11 cellular contexts compared by ENCODE assay signal in the genomic region with DNA sequence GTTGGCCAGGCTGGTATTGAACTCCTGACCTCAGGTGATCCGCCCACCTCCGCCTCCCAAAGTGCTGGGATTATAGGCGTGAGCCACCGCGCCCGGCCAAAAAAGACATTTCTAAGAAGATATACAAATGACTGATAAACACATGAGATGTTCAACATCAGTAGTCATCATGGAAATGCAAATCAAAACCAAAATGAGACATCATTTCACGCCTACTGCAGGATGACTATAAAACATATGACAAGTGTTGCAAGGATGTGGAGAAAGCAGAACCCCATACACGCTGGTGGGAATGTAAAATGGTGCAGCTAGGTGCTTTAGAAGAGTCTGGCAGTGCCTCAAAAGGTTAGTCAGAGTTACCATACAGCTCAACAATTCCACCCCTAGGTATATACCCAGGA. TPM values are rescaled to one million over a fixed set of nuclear protein-coding genes. Genes with fewer than 3 reads are reported as not detected.
DNase-seq lines count a peak whose midpoint lies in the region; ATAC-seq and TF ChIP-seq lines count a peak whose summit lies in the region.
"Had no signal": no experiment of that assay in that cellular context is flagged by ENCODE, and none has a peak within 500 bp of the region (broad histone marks: within the 10 kb centered on the region; RNA-seq: fewer than 3 reads in every experiment).

No MANE protein-coding gene starts in this region.

- TF ChIP-seq CTCF in MCF 10A (IDR thresholded peaks at IDR 0.05; ENCODE audit: unreplicated experiment) (no peak), breast epithelium (IDR thresholded peaks at IDR 0.05) (no peak), psoas muscle (IDR thresholded peaks at IDR 0.05) (no peak), lower lobe of right lung (IDR thresholded peaks at IDR 0.05) (no peak)

- whole genome bisulfite sequencing in psoas muscle, 3 donors, result 96 to 99% (median 97%) methylated on average over 8 of the region's 8 CpGs

- TF ChIP-seq POLR2A in breast epithelium (IDR thresholded peaks at IDR 0.05), result no peak

- peak; percentile 98 for ATAC-seq in activated T-cell treated with anti-CD3 and anti-CD28 coated beads, Interleukin-2, amount 50 U/mL, for 72 hours (replicated peaks in 1 of 2)
- ATAC-seq in stimulated activated naive CD8-positive, alpha-beta T cell treated with anti-CD3 and anti-CD28 coated beads, Interleukin-15, amount 100 ng/mL, for 72 hours, result peak; percentile 98
- ATAC-seq in psoas muscle, result no peak
- no peak for ATAC-seq in lower lobe of right lung
- ATAC-seq: right cardiac atrium had no signal

- POLR2A ChIA-PET in MCF 10A (lab: Yijun Ruan, JAX), result interaction anchor here (0.6 to 2.1 kb wide), 4 partner anchors 14 to 1255 kb away, joined by 3 to 7 read pairs (median 3); a partner anchor contains a TSS

- peak overlapping the region; percentile 79 for H3K27ac Mint-ChIP-seq in MCF 10A (ENCODE audit: low read depth, unreplicated experiment)
- peak overlapping the region; percentile 96 for H3K27ac Mint-ChIP-seq in activated T-cell treated with anti-CD3 and anti-CD28 coated beads, Interleukin-2, amount 50 U/mL, for 72 hours
- peak overlapping the region; percentile 66 to 91 for H3K27ac Mint-ChIP-seq in stimulated activated naive CD8-positive, alpha-beta T cell treated with anti-CD3 and anti-CD28 coated beads, Interleukin-15, amount 100 ng/mL, for 72 hours

- peaks cover 83% of the 10 kb centered on the region for H3K36me3 Mint-ChIP-seq in MCF 10A (ENCODE audit: insufficient read depth, unreplicated experiment)
- peaks cover 11 to 38% of the 10 kb centered on the region in 2 donors for H3K36me3 Mint-ChIP-seq in activated T-cell treated with anti-CD3 and anti-CD28 coated beads, Interleukin-2, amount 50 U/mL, for 72 hours (ENCODE audit: insufficient read depth in 2 of 2)

- H3K27ac ChIP-seq in breast epithelium (no peak overlapping the region), psoas muscle (no peak overlapping the region), lower lobe of right lung (no peak overlapping the region)

- BruUV-seq in MCF 10A (replicated peaks; lab: Mats Ljungman, UMichigan), result no TSS peak

- H3K27me3 ChIP-seq in breast epithelium (no peaks in the 10 kb centered on the region), psoas muscle (ENCODE audit: insufficient read depth in 3 of 3, low read length in 2 of 3) (no peaks in the 10 kb centered on the region), lower lobe of right lung (ENCODE audit: low read depth) (no peaks in the 10 kb centered on the region)

- H3K4me3 ChIP-seq in breast epithelium, result no peak overlapping the region
- no peak overlapping the region for H3K4me3 ChIP-seq in psoas muscle
- no peak overlapping the region for H3K4me3 ChIP-seq in lower lobe of right lung

- H3K9me3 Mint-ChIP-seq in MCF 10A (ENCODE audit: unreplicated experiment), result no peaks in the 10 kb centered on the region
- H3K9me3 Mint-ChIP-seq in activated T-cell treated with anti-CD3 and anti-CD28 coated beads, Interleukin-2, amount 50 U/mL, for 72 hours, result no peaks in the 10 kb centered on the region
- H3K9me3 Mint-ChIP-seq in stimulated activated naive CD8-positive, alpha-beta T cell treated with anti-CD3 and anti-CD28 coated beads, Interleukin-15, amount 100 ng/mL, for 72 hours, result no peaks in the 10 kb centered on the region

- no peaks in the 10 kb centered on the region for H3K4me1 ChIP-seq in breast epithelium
- H3K4me1 ChIP-seq in psoas muscle, result no peaks in the 10 kb centered on the region
- no peaks in the 10 kb centered on the region for H3K4me1 ChIP-seq in lower lobe of right lung

- no peaks in the 10 kb centered on the region for H3K27me3 Mint-ChIP-seq in MCF 10A (ENCODE audit: insufficient read depth, unreplicated experiment)
- no peaks in the 10 kb centered on the region for H3K27me3 Mint-ChIP-seq in activated T-cell treated with anti-CD3 and anti-CD28 coated beads, Interleukin-2, amount 50 U/mL, for 72 hours (ENCODE audit: low read depth)
- no peaks in the 10 kb centered on the region for H3K27me3 Mint-ChIP-seq in stimulated activated naive CD8-positive, alpha-beta T cell treated with anti-CD3 and anti-CD28 coated beads, Interleukin-15, amount 100 ng/mL, for 72 hours

- intact Hi-C loops in MCF 10A (cut with micrococcal nuclease), result no loop called here
- intact Hi-C loops in breast epithelium (cut with DNase I; ENCODE audit: low total_unique reads), result no loop called here
- intact Hi-C loops in psoas muscle (cut with DNase I), result no loop called here
- intact Hi-C loops in lower lobe of right lung (cut with DNase I), result no loop called here

- no peaks in the 10 kb centered on the region for H3K36me3 ChIP-seq in breast epithelium
- H3K36me3 ChIP-seq in psoas muscle (ENCODE audit: insufficient read depth in 1 of 2, low read depth in 1 of 2), result peaks cover 2 to 74% of the 10 kb centered on the region in 2 donors
- H3K36me3 ChIP-seq in lower lobe of right lung, result peaks cover 76% of the 10 kb centered on the region

- peaks cover 7% of the 10 kb centered on the region for H3K4me1 Mint-ChIP-seq in MCF 10A (ENCODE audit: insufficient read depth, unreplicated experiment)
- H3K4me1 Mint-ChIP-seq in activated T-cell treated with anti-CD3 and anti-CD28 coated beads, Interleukin-2, amount 50 U/mL, for 72 hours (ENCODE audit: low read depth), result peaks cover 28% of the 10 kb centered on the region
- peaks cover 17% of the 10 kb centered on the region for H3K4me1 Mint-ChIP-seq in stimulated activated naive CD8-positive, alpha-beta T cell treated with anti-CD3 and anti-CD28 coated beads, Interleukin-15, amount 100 ng/mL, for 72 hours

- CTCF ChIA-PET in MCF 10A (lab: Yijun Ruan, JAX), result interaction anchor here (1.6 kb wide), 1 partner anchor 9 kb away, joined by 4 read pairs; no protein-coding TSS in a partner anchor

- no peak overlapping the region for H3K4me3 Mint-ChIP-seq in MCF 10A (ENCODE audit: unreplicated experiment)
- H3K4me3 Mint-ChIP-seq in activated T-cell treated with anti-CD3 and anti-CD28 coated beads, Interleukin-2, amount 50 U/mL, for 72 hours, result peak overlapping the region; percentile 42 to 70
- H3K4me3 Mint-ChIP-seq in stimulated activated naive CD8-positive, alpha-beta T cell treated with anti-CD3 and anti-CD28 coated beads, Interleukin-15, amount 100 ng/mL, for 72 hours, result no peak overlapping the region

- H3K9me3 ChIP-seq in breast epithelium, result no peaks in the 10 kb centered on the region
- H3K9me3 ChIP-seq in psoas muscle, result no peaks in the 10 kb centered on the region
- no peaks in the 10 kb centered on the region for H3K9me3 ChIP-seq in lower lobe of right lung

- peak; percentile 73 for DNase-seq in MCF 10A (ENCODE audit: unreplicated experiment)
- no peak for DNase-seq in breast epithelium (ENCODE audit: low spot score in 2 of 2)
- DNase-seq in activated T-cell treated with anti-CD3 and anti-CD28 coated beads, Interleukin-2, amount 50 U/mL, for 72 hours, result peak; percentile 72 to 75
- DNase-seq in iris pigment epithelial cell (ENCODE audit: low read depth), result peak; percentile 74
- DNase-seq in stimulated activated naive CD8-positive, alpha-beta T cell treated with anti-CD3 and anti-CD28 coated beads, Interleukin-15, amount 100 ng/mL, for 72 hours, result peak in 1 of 2 donors; percentile 47
- no peak for DNase-seq in psoas muscle
- no peak for DNase-seq in GDM1 (lab: John Stamatoyannopoulos, UW)
- DNase-seq in lower lobe of right lung, result no peak
- DNase-seq: right cardiac atrium had no signal

RNA-seq across cellular contexts. Expression of a gene that starts 24.6 kb away (rescaled TPM):
- total RNA-seq in MCF 10A (2022) (38.3 and 45.3 TPM in 2 replicates), breast epithelium (10 to 100 TPM in 2 of 3 donors, 1 to 10 TPM in 1; 9.0 to 15.7 (median 13.8) TPM), psoas muscle (10 to 100 TPM in 1 of 4 donors, 1 to 10 TPM in 3; 7.0 to 11.3 (median 8.8) TPM), lower lobe of right lung (21.7 TPM)
- total RNA-seq in activated T-cell treated with anti-CD3 and anti-CD28 coated beads, Interleukin-2, amount 50 U/mL, for 72 hours, result 10 to 100 TPM; 46.1 to 58.2 TPM
- 10 to 100 TPM in 1 of 3 donors, 1 to 10 TPM in 2; 5.2 to 10.2 (median 9.3) TPM for polyA plus RNA-seq in psoas muscle

RNA-seq across cellular contexts. Expression of a gene that starts 27.1 kb away (rescaled TPM):
- total RNA-seq in MCF 10A (2022) (not detected in 2 replicates), breast epithelium (not detected), psoas muscle (not detected), lower lobe of right lung (not detected)
- not detected for total RNA-seq in activated T-cell treated with anti-CD3 and anti-CD28 coated beads, Interleukin-2, amount 50 U/mL, for 72 hours
- polyA plus RNA-seq in psoas muscle, result not detected
- total RNA-seq: cardiac septum, fibroblast of lung, right cardiac atrium had no signal
- polyA plus RNA-seq: fibroblast of lung, right cardiac atrium had no signal

Comparison
In these comparisons a context has a peak if more than half of its experiments do, and no peak if none do; other contexts are left out.
1. DNase-seq: peak in MCF 10A (single experiment), activated T-cell treated with anti-CD3 and anti-CD28 coated beads, Interleukin-2, amount 50 U/mL, for 72 hours (2 of 2) and iris pigment epithelial cell (single experiment); none in breast epithelium (0 of 2), psoas muscle (0 of 2), GDM1 (single experiment) and lower lobe of right lung (single experiment).
2. H3K4me3 Mint-ChIP-seq: peak in activated T-cell treated with anti-CD3 and anti-CD28 coated beads, Interleukin-2, amount 50 U/mL, for 72 hours (2 of 2); none in MCF 10A (single experiment) and stimulated activated naive CD8-positive, alpha-beta T cell treated with anti-CD3 and anti-CD28 coated beads, Interleukin-15, amount 100 ng/mL, for 72 hours (0 of 2).
3. ATAC-seq: peak in activated T-cell treated with anti-CD3 and anti-CD28 coated beads, Interleukin-2, amount 50 U/mL, for 72 hours (2 of 2) and stimulated activated naive CD8-positive, alpha-beta T cell treated with anti-CD3 and anti-CD28 coated beads, Interleukin-15, amount 100 ng/mL, for 72 hours (single experiment); none in psoas muscle (0 of 4) and lower lobe of right lung (0 of 2).
4. Peak in every context shown above with its lines, with median percentiles within 50 percentile points of each other: H3K27ac Mint-ChIP-seq.